13 cellular contexts compared by ENCODE assay signal in genomic region chr9:37029304-37029775, GRCh38. TPM values are rescaled to one million over a fixed set of nuclear protein-coding genes. Genes with fewer than 3 reads are reported as not detected.
A peak's percentile ranks its signal among the peaks of the same experiment; 100 is the strongest.
DNase-seq lines count a peak whose midpoint lies in the region; ATAC-seq and TF ChIP-seq lines count a peak whose summit lies in the region.
"Had no signal": no experiment of that assay in that cellular context is flagged by ENCODE, and none has a peak within 500 bp of the region (broad histone marks: within the 10 kb centered on the region; RNA-seq: fewer than 3 reads in every experiment).

No MANE protein-coding gene starts in this region.

- H3K27me3 ChIP-seq in heart right ventricle = peaks cover 51 to 100% (median 100%) of the 10 kb centered on the region in 7 donors
- peaks cover 72% of the 10 kb centered on the region for H3K27me3 ChIP-seq in thyroid gland

- TF ChIP-seq POLR2A in GM10847 (IDR thresholded peaks at IDR 0.05; ENCODE audit: extremely low read depth, insufficient read length) (peak; percentile 25), erythroblast (IDR thresholded peaks at IDR 0.05; ENCODE audit: low read length) (no peak), thyroid gland (IDR thresholded peaks at IDR 0.05) (no peak)

- H3K4me1 ChIP-seq in heart right ventricle = peaks cover 10 to 59% (median 48%) of the 10 kb centered on the region in 9 donors
- peaks cover 23 to 45% of the 10 kb centered on the region in 2 donors for H3K4me1 ChIP-seq in thyroid gland

- H3K36me3 ChIP-seq in heart right ventricle (no peaks in the 10 kb centered on the region), thyroid gland (no peaks in the 10 kb centered on the region)
- H3K36me3 ChIP-seq: HAP-1 had no signal

- DNase-seq in ACHN = peak; percentile 3
- DNase-seq in NCI-H526 treated with DMSO at 0.1 percent for 48 hours (lab: John Stamatoyannopoulos, UW) = peak; percentile 65
- no peak for DNase-seq in NCI-H1105 treated with DMSO at 0.1 percent for 48 hours (lab: John Stamatoyannopoulos, UW)
- no peak for DNase-seq in erythroblast (lab: John Stamatoyannopoulos, UW)
- DNase-seq in heart right ventricle = no peak
- no peak for DNase-seq in thyroid gland
- DNase-seq: central memory CD4-positive, alpha-beta T cell; NCI-H2227 treated with DMSO at 0.1 percent for 48 hours; posterior cingulate gyrus; stimulated activated CD4-positive, alpha-beta T cell treated with anti-CD3 and anti-CD28 coated beads, Interleukin-4, amount 100 ng/mL, for 4 hours had no signal

- in situ Hi-C loops in ACHN (cut with HindIII; ENCODE audit: low pct_ligation_motif_present, low pct_unique_long_range_greater_than_20kb, low sequenced_read_pairs) = no loop called here

- no peak overlapping the region for H3K27ac ChIP-seq in heart right ventricle
- H3K27ac ChIP-seq in thyroid gland = no peak overlapping the region

- 2% methylated on average over 23 of the region's 23 CpGs for whole genome bisulfite sequencing in heart right ventricle, 2 donors
- 5 to 7% methylated on average over 22 to 23 of the region's 23 CpGs for WGBS in thyroid gland, 2 donors

- TF ChIP-seq CTCF in heart right ventricle (IDR thresholded peaks at IDR 0.05) (no peak), thyroid gland (IDR thresholded peaks at IDR 0.05) (no peak)

- ATAC-seq in heart right ventricle = no peak

- no peaks in the 10 kb centered on the region for H3K9me3 ChIP-seq in heart right ventricle
- no peaks in the 10 kb centered on the region for H3K9me3 ChIP-seq in thyroid gland
- H3K9me3 ChIP-seq: HAP-1 had no signal

- peak overlapping the region; percentile 35 for H3K4me3 ChIP-seq in iPS-11a (ENCODE audit: low read depth, low read length)
- no peak overlapping the region for H3K4me3 ChIP-seq in heart right ventricle
- H3K4me3 ChIP-seq in thyroid gland (replicated peaks in 1 of 3) = no peak overlapping the region
- H3K4me3 ChIP-seq: HAP-1 had no signal

- intact Hi-C loops in heart right ventricle (cut with DNase I) (loop anchor here in 1 of 10 donors (10.0 kb wide), 1 partner anchor 65 kb away; no protein-coding TSS in a partner anchor), thyroid gland (cut with DNase I) (no loop called here)

RNA-seq across cellular contexts. Expression of gene PAX5, which starts 4.7 kb away (rescaled TPM):
- total RNA-seq in heart right ventricle (under 1 TPM in 1 of 10 donors, not detected in 9; 0.09 TPM), thyroid gland (under 1 TPM in 1 of 4 donors, not detected in 3; 0.68 TPM)
- polyA plus RNA-seq in heart right ventricle = under 1 TPM in 1 of 2 donors, not detected in 1; under 0.01 TPM

Comparison
In these comparisons a context has a peak if more than half of its experiments do, and no peak if none do; other contexts are left out.
1. DNase-seq: peak in ACHN (single experiment) and NCI-H526 treated with DMSO at 0.1 percent for 48 hours (single experiment); none in NCI-H1105 treated with DMSO at 0.1 percent for 48 hours (single experiment), erythroblast (0 of 2), heart right ventricle (0 of 2) and thyroid gland (0 of 2).